7 cellular contexts compared by ENCODE assay signal in genomic region chr7:131084336-131084735, GRCh38.
DNase-seq lines count a peak whose midpoint lies in the region; ATAC-seq and TF ChIP-seq lines count a peak whose summit lies in the region.
"Not testable (repeated sequence)": the region's sequence is repeated elsewhere in the genome, so short reads cannot be mapped to it uniquely, and the experiment has no call there.

No MANE protein-coding gene starts in this region.

- not testable (repeated sequence) for H2AFZ ChIP-seq in OCI-LY7 (ENCODE audit: low read length)

- not testable (repeated sequence) for H3K9me3 Mint-ChIP-seq in CD8-positive, alpha-beta T cell; activated CD4-positive, alpha-beta T cell treated with anti-CD3 and anti-CD28 coated beads for 36 hours (ENCODE audit: low read depth); activated T-helper 17 cell treated with anti-CD3 and anti-CD28 coated beads, Interleukin-2, amount 50 U/mL, for 72 hours; central memory CD8-positive, alpha-beta T cell; memory B cell

- not testable (repeated sequence) for TF ChIP-seq POLR2A in gastrocnemius medialis (IDR thresholded peaks at IDR 0.05)

- not testable (repeated sequence) for ATAC-seq in CD8-positive, alpha-beta T cell; activated CD4-positive, alpha-beta T cell treated with anti-CD3 and anti-CD28 coated beads for 36 hours; activated T-helper 17 cell treated with anti-CD3 and anti-CD28 coated beads, Interleukin-2, amount 50 U/mL, for 72 hours (replicated peaks); central memory CD8-positive, alpha-beta T cell (replicated peaks; ENCODE audit: extremely low read depth, poor library complexity, severe bottlenecking); memory B cell (ENCODE audit: low read depth); gastrocnemius medialis

- CTCF ChIA-PET in CD8-positive, alpha-beta T cell (lab: Charles Lee); OCI-LY7 (lab: Charles Lee; ENCODE audit: unreplicated experiment); activated CD4-positive, alpha-beta T cell treated with anti-CD3 and anti-CD28 coated beads for 36 hours (lab: Charles Lee): not testable (repeated sequence)

- in situ Hi-C loops in gastrocnemius medialis (cut with MboI; ENCODE audit: low sequenced_read_pairs in 4 of 4): loop anchor here in 2 of 4 donors (25.0 kb wide), 2 partner anchors 228 to 353 kb away; no protein-coding TSS in a partner anchor

- peaks cover 80% of the 10 kb centered on the region for H3K79me2 ChIP-seq in OCI-LY7 (ENCODE audit: insufficient read depth, low read depth, low read length)

- not testable (repeated sequence) for DNase-seq in CD8-positive, alpha-beta T cell; OCI-LY7 (ENCODE audit: low spot score); activated CD4-positive, alpha-beta T cell treated with anti-CD3 and anti-CD28 coated beads for 36 hours; central memory CD8-positive, alpha-beta T cell (ENCODE audit: low spot score in 2 of 2); memory B cell (ENCODE audit: low spot score in 2 of 2); gastrocnemius medialis

- intact Hi-C loops in CD8-positive, alpha-beta T cell (cut with DNase I, micrococcal nuclease); OCI-LY7 (cut with micrococcal nuclease; ENCODE audit: unreplicated experiment); activated CD4-positive, alpha-beta T cell treated with anti-CD3 and anti-CD28 coated beads for 36 hours (cut with DNase I, micrococcal nuclease); gastrocnemius medialis (cut with DNase I; ENCODE audit: low total_unique reads): not testable (repeated sequence)

- not testable (repeated sequence) for H3K36me3 ChIP-seq in CD8-positive, alpha-beta T cell (ENCODE audit: insufficient read depth, low read length); gastrocnemius medialis
- H3K36me3 ChIP-seq in OCI-LY7 (ENCODE audit: insufficient read depth, low read length): peaks cover 72% of the 10 kb centered on the region

- peaks cover 65% of the 10 kb centered on the region for H3K4me1 Mint-ChIP-seq in CD8-positive, alpha-beta T cell (ENCODE audit: low read depth)
- H3K4me1 Mint-ChIP-seq in activated CD4-positive, alpha-beta T cell treated with anti-CD3 and anti-CD28 coated beads for 36 hours: peaks cover 46% of the 10 kb centered on the region
- peaks cover 33% of the 10 kb centered on the region for H3K4me1 Mint-ChIP-seq in activated T-helper 17 cell treated with anti-CD3 and anti-CD28 coated beads, Interleukin-2, amount 50 U/mL, for 72 hours
- peaks cover 52% of the 10 kb centered on the region for H3K4me1 Mint-ChIP-seq in central memory CD8-positive, alpha-beta T cell
- peaks cover 43% of the 10 kb centered on the region for H3K4me1 Mint-ChIP-seq in memory B cell

- H3K27me3 ChIP-seq in CD8-positive, alpha-beta T cell (ENCODE audit: insufficient read depth, low read length); gastrocnemius medialis: not testable (repeated sequence)

- H4K20me1 ChIP-seq in OCI-LY7 (ENCODE audit: insufficient read depth, low read length): not testable (repeated sequence)

- not testable (repeated sequence) for H3K27ac ChIP-seq in CD8-positive, alpha-beta T cell (ENCODE audit: low read depth, low read length); OCI-LY7 (ENCODE audit: low read depth, low read length, poor library complexity, severe bottlenecking)
- H3K27ac ChIP-seq in gastrocnemius medialis: peak overlapping the region; percentile 12 to 80 (median 44)

- not testable (repeated sequence) for TF ChIP-seq CTCF in CD8-positive, alpha-beta T cell (IDR thresholded peaks at IDR 0.05); OCI-LY7 (conservative IDR thresholded peaks at IDR 0.05; ENCODE audit: low read length); gastrocnemius medialis (IDR thresholded peaks at IDR 0.05 in 4 of 5, conservative IDR thresholded peaks at IDR 0.05 in 1 of 5)

- POLR2A ChIA-PET in CD8-positive, alpha-beta T cell (lab: Charles Lee); OCI-LY7 (lab: Charles Lee); activated CD4-positive, alpha-beta T cell treated with anti-CD3 and anti-CD28 coated beads for 36 hours (lab: Charles Lee): not testable (repeated sequence)

- H3K27me3 Mint-ChIP-seq in CD8-positive, alpha-beta T cell (ENCODE audit: low read depth); activated CD4-positive, alpha-beta T cell treated with anti-CD3 and anti-CD28 coated beads for 36 hours; activated T-helper 17 cell treated with anti-CD3 and anti-CD28 coated beads, Interleukin-2, amount 50 U/mL, for 72 hours; central memory CD8-positive, alpha-beta T cell; memory B cell: not testable (repeated sequence)

- H3K4me3 Mint-ChIP-seq in CD8-positive, alpha-beta T cell: peak overlapping the region; percentile 7
- not testable (repeated sequence) for H3K4me3 Mint-ChIP-seq in activated CD4-positive, alpha-beta T cell treated with anti-CD3 and anti-CD28 coated beads for 36 hours; memory B cell
- H3K4me3 Mint-ChIP-seq in activated T-helper 17 cell treated with anti-CD3 and anti-CD28 coated beads, Interleukin-2, amount 50 U/mL, for 72 hours: peak overlapping the region; percentile 30
- peak overlapping the region; percentile 52 for H3K4me3 Mint-ChIP-seq in central memory CD8-positive, alpha-beta T cell

- H3K4me2 ChIP-seq in OCI-LY7 (ENCODE audit: low read length): not testable (repeated sequence)

- peak overlapping the region; percentile 53 for H3K27ac Mint-ChIP-seq in CD8-positive, alpha-beta T cell
- H3K27ac Mint-ChIP-seq in activated CD4-positive, alpha-beta T cell treated with anti-CD3 and anti-CD28 coated beads for 36 hours: peak overlapping the region; percentile 28
- H3K27ac Mint-ChIP-seq in activated T-helper 17 cell treated with anti-CD3 and anti-CD28 coated beads, Interleukin-2, amount 50 U/mL, for 72 hours: not testable (repeated sequence)
- peak overlapping the region; percentile 73 for H3K27ac Mint-ChIP-seq in central memory CD8-positive, alpha-beta T cell (ENCODE audit: low read depth)
- peak overlapping the region; percentile 58 for H3K27ac Mint-ChIP-seq in memory B cell

- TSS peak; percentile 2 for BruUV-seq in OCI-LY7 (replicated peaks; lab: Mats Ljungman, UMichigan)

- H3K9me2 ChIP-seq in OCI-LY7 (ENCODE audit: insufficient read depth, low read length): not testable (repeated sequence)

- not testable (repeated sequence) for H3K9me3 ChIP-seq in CD8-positive, alpha-beta T cell (ENCODE audit: low read length); OCI-LY7 (ENCODE audit: low read length); gastrocnemius medialis

- not testable (repeated sequence) for H3K4me3 ChIP-seq in CD8-positive, alpha-beta T cell (ENCODE audit: low read depth, low read length); OCI-LY7 (ENCODE audit: low read depth, low read length, poor library complexity, severe bottlenecking); gastrocnemius medialis

- H3K36me3 Mint-ChIP-seq in CD8-positive, alpha-beta T cell: peaks cover 56% of the 10 kb centered on the region
- peaks cover 34% of the 10 kb centered on the region for H3K36me3 Mint-ChIP-seq in activated CD4-positive, alpha-beta T cell treated with anti-CD3 and anti-CD28 coated beads for 36 hours (ENCODE audit: low read depth)
- peaks cover 69% of the 10 kb centered on the region for H3K36me3 Mint-ChIP-seq in activated T-helper 17 cell treated with anti-CD3 and anti-CD28 coated beads, Interleukin-2, amount 50 U/mL, for 72 hours (ENCODE audit: low read depth)
- H3K36me3 Mint-ChIP-seq in central memory CD8-positive, alpha-beta T cell (ENCODE audit: insufficient read depth): peaks cover 65% of the 10 kb centered on the region
- peaks cover 25% of the 10 kb centered on the region for H3K36me3 Mint-ChIP-seq in memory B cell

- H3K4me1 ChIP-seq in CD8-positive, alpha-beta T cell (ENCODE audit: insufficient read depth, low read length): peaks cover 54% of the 10 kb centered on the region
- not testable (repeated sequence) for H3K4me1 ChIP-seq in OCI-LY7 (ENCODE audit: insufficient read depth, low read length, poor library complexity, severe bottlenecking)
- peaks cover 81 to 98% of the 10 kb centered on the region in 2 donors for H3K4me1 ChIP-seq in gastrocnemius medialis
